Comparison of ENCODE assay signal across 28 cellular contexts in the genomic region with DNA sequence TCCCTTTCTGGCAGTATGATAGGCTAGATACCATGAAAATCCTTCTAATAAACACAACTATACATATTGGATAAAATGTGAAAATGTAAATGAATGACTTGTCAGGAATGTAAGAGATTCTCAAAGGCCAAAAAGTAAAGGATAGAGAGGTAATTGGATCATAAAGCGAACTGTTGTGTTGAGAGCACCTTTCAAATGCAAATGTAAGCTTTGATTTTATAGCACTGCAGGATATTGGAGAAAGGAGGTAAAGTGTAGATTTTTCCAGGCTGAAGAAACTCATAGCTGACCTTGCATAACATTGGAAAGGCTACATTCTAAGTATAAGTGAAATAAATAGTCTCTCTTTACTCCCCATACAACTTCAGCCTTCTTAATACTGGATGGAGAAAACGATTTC.
"Had no signal": no experiment of that assay in that cellular context is flagged by ENCODE, and none has a peak within 500 bp of the region (broad histone marks: within the 10 kb centered on the region; RNA-seq: fewer than 3 reads in every experiment).

No MANE protein-coding gene starts in this region.

- DNase-seq: stimulated activated CD4-positive, alpha-beta T cell treated with anti-CD3 and anti-CD28 coated beads, Interleukin-2, amount 100 ng/mL, for 48 hours; stimulated activated CD4-positive, alpha-beta T cell treated with anti-CD3 and anti-CD28 coated beads, Interleukin-4, amount 100 ng/mL, for 1 hour; stimulated activated CD4-positive, alpha-beta T cell treated with anti-CD3 and anti-CD28 coated beads, Interleukin-4, amount 100 ng/mL, for 24 hours; stimulated activated CD4-positive, alpha-beta T cell treated with anti-CD3 and anti-CD28 coated beads, Interleukin-4, amount 100 ng/mL, for 4 hours; stimulated activated CD8-positive, alpha-beta memory T cell treated with anti-CD3 and anti-CD28 coated beads, Interleukin-4, amount 100 ng/mL, for 48 hours; stimulated activated naive B cell treated with anti-CD40 and anti-IgM and Interleukin-4, amounts not matched to agents 10 μg/mL and 1 μg/mL and 100 μg/mL, for 72 hours; stimulated activated naive CD4-positive, alpha-beta T cell; stimulated activated naive CD4-positive, alpha-beta T cell treated with Interleukin-2 at 50 U/mL for 16 hours; stimulated activated naive CD8-positive, alpha-beta T cell treated with anti-CD3 and anti-CD28 coated beads, Interleukin-15, amount 100 ng/mL, for 72 hours; stimulated activated naive CD8-positive, alpha-beta T cell treated with anti-CD3 and anti-CD28 coated beads, Interleukin-15, Interleukin-2, amounts not matched to agents 100 U/mL and 50 U/mL, for 24 hours; stomach; substantia nigra; testis; thyroid gland; tibial artery; transverse colon; trophoblast cell; upper lobe of left lung; upper lobe of right lung; uterus had no signal

- H3K9me3 Mint-ChIP-seq: type B pancreatic cell had no signal

- H3K4me3 Mint-ChIP-seq: stimulated activated effector memory CD8-positive, alpha-beta T cell treated with anti-CD3 and anti-CD28 coated beads, Interleukin-12 subunit alpha, Interleukin-12 subunit beta, amount 100 ng/mL, for 72 hours; stimulated activated memory B cell treated with anti-CD40 and anti-IgM and Interleukin-4, amounts not matched to agents 10 μg/mL and 1 μg/mL and 100 μg/mL, for 72 hours; stimulated activated naive B cell treated with anti-CD40 and anti-IgM and Interleukin-4, amounts not matched to agents 10 μg/mL and 1 μg/mL and 100 μg/mL, for 72 hours; stimulated activated naive CD8-positive, alpha-beta T cell treated with anti-CD3 and anti-CD28 coated beads, Interleukin-15, amount 100 ng/mL, for 72 hours; stimulated activated naive CD8-positive, alpha-beta T cell treated with anti-CD3 and anti-CD28 coated beads, Interleukin-15, Interleukin-2, amounts not matched to agents 100 ng/mL and 50 ng/mL, for 24 hours; type B pancreatic cell had no signal

- ATAC-seq: stimulated activated effector memory CD8-positive, alpha-beta T cell treated with anti-CD3 and anti-CD28 coated beads, Interleukin-12 subunit alpha, Interleukin-12 subunit beta, amount 100 ng/mL, for 72 hours; stimulated activated memory B cell treated with anti-CD40 and anti-IgM and Interleukin-4, amounts not matched to agents 10 μg/mL and 1 μg/mL and 100 μg/mL, for 72 hours; stimulated activated naive B cell treated with anti-CD40 and anti-IgM and Interleukin-4, amounts not matched to agents 10 μg/mL and 1 μg/mL and 100 μg/mL, for 72 hours; stimulated activated naive CD8-positive, alpha-beta T cell treated with anti-CD3 and anti-CD28 coated beads, Interleukin-15, amount 100 ng/mL, for 72 hours; stimulated activated naive CD8-positive, alpha-beta T cell treated with anti-CD3 and anti-CD28 coated beads, Interleukin-15, Interleukin-2, amounts not matched to agents 100 U/mL and 50 U/mL, for 24 hours; upper lobe of right lung had no signal

- H3K27me3 Mint-ChIP-seq: type B pancreatic cell had no signal

- H3K36me3 Mint-ChIP-seq: stimulated activated effector memory CD8-positive, alpha-beta T cell treated with anti-CD3 and anti-CD28 coated beads, Interleukin-12 subunit alpha, Interleukin-12 subunit beta, amount 100 ng/mL, for 72 hours; stimulated activated memory B cell treated with anti-CD40 and anti-IgM and Interleukin-4, amounts not matched to agents 10 μg/mL and 1 μg/mL and 100 μg/mL, for 72 hours; stimulated activated naive B cell treated with anti-CD40 and anti-IgM and Interleukin-4, amounts not matched to agents 10 μg/mL and 1 μg/mL and 100 μg/mL, for 72 hours; type B pancreatic cell had no signal

- H3K27ac ChIP-seq: stomach, suprapubic skin, testis, thoracic aorta, thyroid gland, tibial artery, tibial nerve, transverse colon, upper lobe of right lung, uterus, vagina had no signal

- H3K27ac Mint-ChIP-seq: stimulated activated effector memory CD8-positive, alpha-beta T cell treated with anti-CD3 and anti-CD28 coated beads, Interleukin-12 subunit alpha, Interleukin-12 subunit beta, amount 100 ng/mL, for 72 hours; stimulated activated memory B cell treated with anti-CD40 and anti-IgM and Interleukin-4, amounts not matched to agents 10 μg/mL and 1 μg/mL and 100 μg/mL, for 72 hours; stimulated activated naive B cell treated with anti-CD40 and anti-IgM and Interleukin-4, amounts not matched to agents 10 μg/mL and 1 μg/mL and 100 μg/mL, for 72 hours; stimulated activated naive CD8-positive, alpha-beta T cell treated with anti-CD3 and anti-CD28 coated beads, Interleukin-15, amount 100 ng/mL, for 72 hours; stimulated activated naive CD8-positive, alpha-beta T cell treated with anti-CD3 and anti-CD28 coated beads, Interleukin-15, Interleukin-2, amounts not matched to agents 100 ng/mL and 50 ng/mL, for 24 hours; type B pancreatic cell had no signal

- H3K4me1 Mint-ChIP-seq: stimulated activated effector memory CD8-positive, alpha-beta T cell treated with anti-CD3 and anti-CD28 coated beads, Interleukin-12 subunit alpha, Interleukin-12 subunit beta, amount 100 ng/mL, for 72 hours; stimulated activated memory B cell treated with anti-CD40 and anti-IgM and Interleukin-4, amounts not matched to agents 10 μg/mL and 1 μg/mL and 100 μg/mL, for 72 hours; stimulated activated naive B cell treated with anti-CD40 and anti-IgM and Interleukin-4, amounts not matched to agents 10 μg/mL and 1 μg/mL and 100 μg/mL, for 72 hours; stimulated activated naive CD8-positive, alpha-beta T cell treated with anti-CD3 and anti-CD28 coated beads, Interleukin-15, amount 100 ng/mL, for 72 hours had no signal
